In the genomic region with DNA sequence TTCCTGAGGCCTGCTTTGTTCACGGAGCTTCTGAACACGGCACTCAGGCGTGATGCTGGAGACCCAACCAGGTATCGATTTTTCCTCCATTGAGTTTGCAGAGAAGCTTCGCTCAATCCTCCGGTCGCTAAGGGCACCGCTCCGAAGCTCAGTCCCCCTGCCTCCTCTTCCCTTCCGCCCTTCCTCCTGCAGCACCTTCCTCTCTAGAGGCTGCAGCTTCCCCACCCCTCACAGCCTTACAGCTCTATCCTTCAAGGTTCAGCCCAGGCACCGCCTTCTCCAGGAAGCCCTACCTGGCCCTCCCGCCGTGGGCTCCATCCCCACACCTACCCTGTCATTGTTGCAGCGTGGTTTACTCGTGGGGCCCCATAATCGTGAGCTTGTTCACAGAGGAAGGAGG, we compare ENCODE assay signal across 1 cellular context.
TF ChIP-seq lines count a peak whose summit lies in the region.

No MANE protein-coding gene starts in this region.

TF ChIP-seq in H1, 55 proteins besides CTCF, POLR2A, EP300 and RAD21 (continued from another document):
- TF ChIP-seq, protein P1, sequence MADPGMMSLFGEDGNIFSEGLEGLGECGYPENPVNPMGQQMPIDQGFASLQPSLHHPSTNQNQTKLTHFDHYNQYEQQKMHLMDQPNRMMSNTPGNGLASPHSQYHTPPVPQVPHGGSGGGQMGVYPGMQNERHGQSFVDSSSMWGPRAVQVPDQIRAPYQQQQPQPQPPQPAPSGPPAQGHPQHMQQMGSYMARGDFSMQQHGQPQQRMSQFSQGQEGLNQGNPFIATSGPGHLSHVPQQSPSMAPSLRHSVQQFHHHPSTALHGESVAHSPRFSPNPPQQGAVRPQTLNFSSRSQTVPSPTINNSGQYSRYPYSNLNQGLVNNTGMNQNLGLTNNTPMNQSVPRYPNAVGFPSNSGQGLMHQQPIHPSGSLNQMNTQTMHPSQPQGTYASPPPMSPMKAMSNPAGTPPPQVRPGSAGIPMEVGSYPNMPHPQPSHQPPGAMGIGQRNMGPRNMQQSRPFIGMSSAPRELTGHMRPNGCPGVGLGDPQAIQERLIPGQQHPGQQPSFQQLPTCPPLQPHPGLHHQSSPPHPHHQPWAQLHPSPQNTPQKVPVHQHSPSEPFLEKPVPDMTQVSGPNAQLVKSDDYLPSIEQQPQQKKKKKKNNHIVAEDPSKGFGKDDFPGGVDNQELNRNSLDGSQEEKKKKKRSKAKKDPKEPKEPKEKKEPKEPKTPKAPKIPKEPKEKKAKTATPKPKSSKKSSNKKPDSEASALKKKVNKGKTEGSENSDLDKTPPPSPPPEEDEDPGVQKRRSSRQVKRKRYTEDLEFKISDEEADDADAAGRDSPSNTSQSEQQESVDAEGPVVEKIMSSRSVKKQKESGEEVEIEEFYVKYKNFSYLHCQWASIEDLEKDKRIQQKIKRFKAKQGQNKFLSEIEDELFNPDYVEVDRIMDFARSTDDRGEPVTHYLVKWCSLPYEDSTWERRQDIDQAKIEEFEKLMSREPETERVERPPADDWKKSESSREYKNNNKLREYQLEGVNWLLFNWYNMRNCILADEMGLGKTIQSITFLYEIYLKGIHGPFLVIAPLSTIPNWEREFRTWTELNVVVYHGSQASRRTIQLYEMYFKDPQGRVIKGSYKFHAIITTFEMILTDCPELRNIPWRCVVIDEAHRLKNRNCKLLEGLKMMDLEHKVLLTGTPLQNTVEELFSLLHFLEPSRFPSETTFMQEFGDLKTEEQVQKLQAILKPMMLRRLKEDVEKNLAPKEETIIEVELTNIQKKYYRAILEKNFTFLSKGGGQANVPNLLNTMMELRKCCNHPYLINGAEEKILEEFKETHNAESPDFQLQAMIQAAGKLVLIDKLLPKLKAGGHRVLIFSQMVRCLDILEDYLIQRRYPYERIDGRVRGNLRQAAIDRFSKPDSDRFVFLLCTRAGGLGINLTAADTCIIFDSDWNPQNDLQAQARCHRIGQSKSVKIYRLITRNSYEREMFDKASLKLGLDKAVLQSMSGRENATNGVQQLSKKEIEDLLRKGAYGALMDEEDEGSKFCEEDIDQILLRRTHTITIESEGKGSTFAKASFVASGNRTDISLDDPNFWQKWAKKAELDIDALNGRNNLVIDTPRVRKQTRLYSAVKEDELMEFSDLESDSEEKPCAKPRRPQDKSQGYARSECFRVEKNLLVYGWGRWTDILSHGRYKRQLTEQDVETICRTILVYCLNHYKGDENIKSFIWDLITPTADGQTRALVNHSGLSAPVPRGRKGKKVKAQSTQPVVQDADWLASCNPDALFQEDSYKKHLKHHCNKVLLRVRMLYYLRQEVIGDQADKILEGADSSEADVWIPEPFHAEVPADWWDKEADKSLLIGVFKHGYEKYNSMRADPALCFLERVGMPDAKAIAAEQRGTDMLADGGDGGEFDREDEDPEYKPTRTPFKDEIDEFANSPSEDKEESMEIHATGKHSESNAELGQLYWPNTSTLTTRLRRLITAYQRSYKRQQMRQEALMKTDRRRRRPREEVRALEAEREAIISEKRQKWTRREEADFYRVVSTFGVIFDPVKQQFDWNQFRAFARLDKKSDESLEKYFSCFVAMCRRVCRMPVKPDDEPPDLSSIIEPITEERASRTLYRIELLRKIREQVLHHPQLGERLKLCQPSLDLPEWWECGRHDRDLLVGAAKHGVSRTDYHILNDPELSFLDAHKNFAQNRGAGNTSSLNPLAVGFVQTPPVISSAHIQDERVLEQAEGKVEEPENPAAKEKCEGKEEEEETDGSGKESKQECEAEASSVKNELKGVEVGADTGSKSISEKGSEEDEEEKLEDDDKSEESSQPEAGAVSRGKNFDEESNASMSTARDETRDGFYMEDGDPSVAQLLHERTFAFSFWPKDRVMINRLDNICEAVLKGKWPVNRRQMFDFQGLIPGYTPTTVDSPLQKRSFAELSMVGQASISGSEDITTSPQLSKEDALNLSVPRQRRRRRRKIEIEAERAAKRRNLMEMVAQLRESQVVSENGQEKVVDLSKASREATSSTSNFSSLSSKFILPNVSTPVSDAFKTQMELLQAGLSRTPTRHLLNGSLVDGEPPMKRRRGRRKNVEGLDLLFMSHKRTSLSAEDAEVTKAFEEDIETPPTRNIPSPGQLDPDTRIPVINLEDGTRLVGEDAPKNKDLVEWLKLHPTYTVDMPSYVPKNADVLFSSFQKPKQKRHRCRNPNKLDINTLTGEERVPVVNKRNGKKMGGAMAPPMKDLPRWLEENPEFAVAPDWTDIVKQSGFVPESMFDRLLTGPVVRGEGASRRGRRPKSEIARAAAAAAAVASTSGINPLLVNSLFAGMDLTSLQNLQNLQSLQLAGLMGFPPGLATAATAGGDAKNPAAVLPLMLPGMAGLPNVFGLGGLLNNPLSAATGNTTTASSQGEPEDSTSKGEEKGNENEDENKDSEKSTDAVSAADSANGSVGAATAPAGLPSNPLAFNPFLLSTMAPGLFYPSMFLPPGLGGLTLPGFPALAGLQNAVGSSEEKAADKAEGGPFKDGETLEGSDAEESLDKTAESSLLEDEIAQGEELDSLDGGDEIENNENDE (IDR thresholded peaks at IDR 0.05; ENCODE audit: insufficient replicate concordance, low read length): no peak
- TF ChIP-seq EZH2 (IDR thresholded peaks at IDR 0.05; ENCODE audit: low read depth, low read length, severe bottlenecking): no peak
- no peak for TF ChIP-seq SIN3A (conservative IDR thresholded peaks at IDR 0.05 in 1 of 2, IDR thresholded peaks at IDR 0.05 in 1 of 2; ENCODE audit: low read depth in 1 of 2, low read length in 2 of 2)
- no peak for TF ChIP-seq CBX5 (IDR thresholded peaks at IDR 0.05; ENCODE audit: low read depth, low read length)
- TF ChIP-seq BACH1 (IDR thresholded peaks at IDR 0.05; ENCODE audit: low read length): no peak
- TF ChIP-seq SP4 (IDR thresholded peaks at IDR 0.05; ENCODE audit: low read length): no peak
- TF ChIP-seq RBBP5 (IDR thresholded peaks at IDR 0.05; ENCODE audit: borderline replicate concordance, low read depth, low read length): no peak
- no peak for TF ChIP-seq NRF1 (IDR thresholded peaks at IDR 0.05; ENCODE audit: low read depth, low read length)
- TF ChIP-seq ZNF274 (IDR thresholded peaks at IDR 0.05; ENCODE audit: borderline replicate concordance, extremely low read depth, low read length): no peak
- TF ChIP-seq NANOG (IDR thresholded peaks at IDR 0.05; ENCODE audit: insufficient read depth, low read depth, low read length, poor library complexity, severe bottlenecking): no peak
- TF ChIP-seq JUND (IDR thresholded peaks at IDR 0.05; ENCODE audit: low read length): no peak
